In genomic region chr6:51414361-51414760, GRCh38 we compare ENCODE assay signal across 34 cellular contexts.
"Had no signal": no experiment of that assay in that cellular context is flagged by ENCODE, and none has a peak within 500 bp of the region (broad histone marks: within the 10 kb centered on the region; RNA-seq: fewer than 3 reads in every experiment).

No MANE protein-coding gene starts in this region.

- H3K27ac ChIP-seq: KMS-11 had no signal

- DNase-seq: Karpas-422, Kasumi-1, MG63, MM.1S, MV-4-11, NCI-H1048, NCI-H1092, NCI-H1092 treated with DMSO at 0.1 percent for 48 hours, NCI-H1105, NCI-H1105 treated with DMSO at 0.1 percent for 48 hours, NCI-H1417, NCI-H1417 treated with DMSO at 0.1 percent for 48 hours, NCI-H1436, NCI-H1436 treated with DMSO at 0.1 percent for 48 hours, NCI-H146, NCI-H1694 treated with DMSO at 0.1 percent for 48 hours, NCI-H187, NCI-H187 treated with DMSO at 0.1 percent for 48 hours, NCI-H1930, NCI-H2029, NCI-H2029 treated with DMSO at 0.1 percent for 48 hours, NCI-H2081, NCI-H2081 treated with DMSO at 0.1 percent for 48 hours, NCI-H2107, NCI-H2171, NCI-H2171 treated with DMSO at 0.1 percent for 48 hours, NCI-H2227 treated with DMSO at 0.1 percent for 48 hours, NCI-H226, NCI-H345, NCI-H446, NCI-H446 treated with DMSO at 0.1 percent for 48 hours, NCI-H510A, NCI-H510A treated with DMSO at 0.1 percent for 48 hours had no signal

- H3K27me3 ChIP-seq: MG63 had no signal

- H3K36me3 ChIP-seq: MG63 had no signal

- H3K4me3 ChIP-seq: MG63 had no signal

- H3K9ac ChIP-seq: KMS-11 had no signal

- H3K9me3 ChIP-seq: MG63 had no signal

- H3K4me2 ChIP-seq: KMS-11 had no signal
